In the genomic region with DNA sequence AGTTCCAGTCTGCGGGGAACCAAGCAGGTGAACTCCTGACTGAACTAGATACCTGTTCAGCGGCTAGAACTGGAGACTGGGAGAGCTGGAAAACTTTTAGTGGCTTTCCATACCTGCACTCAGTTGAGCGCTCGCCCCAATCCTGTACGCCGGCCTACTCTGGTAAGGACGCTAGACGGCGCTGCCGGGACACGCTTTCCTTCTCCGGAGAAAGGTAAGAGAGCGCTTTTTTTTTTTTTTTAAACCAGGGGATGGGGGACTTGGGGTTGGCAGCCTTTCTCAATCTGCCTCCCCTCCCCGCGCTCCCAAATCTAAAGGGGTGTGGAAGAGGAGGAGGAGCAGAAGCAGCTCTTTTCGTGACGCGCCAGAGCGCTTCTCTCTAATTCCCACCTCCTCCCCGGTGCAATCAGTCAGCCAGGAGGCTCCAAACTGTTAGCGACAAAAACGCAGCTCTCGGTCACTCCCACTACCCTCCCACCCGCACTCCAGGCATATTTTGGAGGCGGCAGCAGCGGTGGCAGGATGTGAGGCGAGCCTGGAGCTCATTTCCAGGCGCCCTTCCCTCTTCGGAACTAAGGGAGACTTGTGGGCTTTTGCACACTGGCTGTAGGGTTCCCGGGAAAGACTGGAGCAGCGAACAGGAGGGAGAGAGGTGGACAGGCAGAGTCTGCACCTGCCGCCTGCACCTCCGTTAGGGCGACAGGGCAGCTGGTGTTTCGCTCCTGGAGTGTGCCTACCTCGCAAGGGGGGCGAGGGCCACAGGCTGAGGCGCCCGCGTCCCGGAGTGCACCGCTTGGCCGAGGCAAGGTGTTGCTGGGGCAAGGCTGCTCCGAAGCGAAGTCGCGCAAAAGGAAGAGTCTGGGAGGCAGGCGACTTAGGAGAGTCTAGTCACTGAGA, we compare ENCODE assay signal across 8 cellular contexts. TPM values are rescaled to one million over a fixed set of nuclear protein-coding genes. Genes with fewer than 3 reads are reported as not detected.
DNase-seq lines count a peak whose midpoint lies in the region; ATAC-seq and TF ChIP-seq lines count a peak whose summit lies in the region.

Gene IL1RAPL2 (plus strand): TSS at position 409 of the 897 bp plus-strand sequence.

- ATAC-seq in GM19328 (IDR thresholded peaks at IDR 0.05; ENCODE audit: unreplicated experiment) (no peak), GM21576 (IDR thresholded peaks at IDR 0.05; ENCODE audit: unreplicated experiment) (no peak)

- WGBS in urinary bladder = under 1% methylated on average over 48 of the region's 48 CpGs

- TF ChIP-seq CTCF in HEK293 (tag by site-specific recombination; IDR thresholded peaks at IDR 0.05) (no peak), astrocyte of the cerebellum (IDR thresholded peaks at IDR 0.05; ENCODE audit: low read depth, low read length, missing control alignments) (peak; percentile 88)

- CTCF ChIA-PET in HEK293 (lab: Yijun Ruan, JAX) = interaction anchor here (0.6 to 2.7 kb wide), 13 partner anchors 9 to 356 kb away, joined by 3 to 23 read pairs (median 4); no protein-coding TSS in a partner anchor

- H3K36me3 ChIP-seq in HEK293 (ENCODE audit: control insufficient read depth in 2 of 2, insufficient read depth in 1 of 2, low read length in 2 of 2) (no peaks in the 10 kb centered on the region), urinary bladder (ENCODE audit: insufficient read depth) (no peaks in the 10 kb centered on the region)

- H3K9me3 ChIP-seq in HEK293 (ENCODE audit: control insufficient read depth, insufficient read depth, low read depth, low read length) = no peaks in the 10 kb centered on the region; the same call in 1 of the 2 replicates

- H3K4me3 ChIP-seq in HEK293 (ENCODE audit: low read depth, low read length) (peak within 1 kb of the TSS; percentile 36), astrocyte of the cerebellum (ENCODE audit: low read depth, low read length) (peak within 1 kb of the TSS; percentile 38), urinary bladder (ENCODE audit: low read depth, low read length) (peak within 1 kb of the TSS; percentile 30)

- no peak within 1 kb of the TSS for H3K27ac ChIP-seq in HEK293 (ENCODE audit: extremely low read depth, low read depth, low read length)
- H3K27ac ChIP-seq in urinary bladder (ENCODE audit: low read depth) = no peak within 1 kb of the TSS

- in situ Hi-C loops in astrocyte of the cerebellum (cut with HindIII; ENCODE audit: low sequenced_read_pairs) = no loop called here

- POLR2A ChIA-PET in HEK293 (lab: Yijun Ruan, JAX) = no interaction called here

- no peaks in the 10 kb centered on the region for H3K4me1 ChIP-seq in HEK293 (ENCODE audit: control insufficient read depth, insufficient read depth, low read length)
- H3K4me1 ChIP-seq in urinary bladder (ENCODE audit: insufficient read depth) = no peaks in the 10 kb centered on the region

- DNase-seq in COLO829 (ENCODE audit: low spot score) (peak; percentile 20), astrocyte of the cerebellum (ENCODE audit: low read depth) (peak; percentile 13), kidney glomerular epithelial cell (lab: John Stamatoyannopoulos, UW) (peak; percentile 7), NCI-H2029 (lab: John Stamatoyannopoulos, UW) (no peak)

TF ChIP-seq in HEK293, 187 proteins besides CTCF, POLR2A, EP300 and RAD21:
- TF ChIP-seq ZNF654 (tag by site-specific recombination; IDR thresholded peaks at IDR 0.05; ENCODE audit: low read depth) = peak; percentile 48
- TF ChIP-seq TCF7L2 (IDR thresholded peaks at IDR 0.05; ENCODE audit: borderline replicate concordance, low read depth, low read length) = no peak

RNA-seq across cellular contexts. Expression of gene IL1RAPL2, which starts in this region (rescaled TPM):
- total RNA-seq in urinary bladder = 3.3 TPM
- polyA plus RNA-seq in urinary bladder = 0.24 TPM
